Comparison of ENCODE assay signal across 2 cellular contexts in the genomic region with DNA sequence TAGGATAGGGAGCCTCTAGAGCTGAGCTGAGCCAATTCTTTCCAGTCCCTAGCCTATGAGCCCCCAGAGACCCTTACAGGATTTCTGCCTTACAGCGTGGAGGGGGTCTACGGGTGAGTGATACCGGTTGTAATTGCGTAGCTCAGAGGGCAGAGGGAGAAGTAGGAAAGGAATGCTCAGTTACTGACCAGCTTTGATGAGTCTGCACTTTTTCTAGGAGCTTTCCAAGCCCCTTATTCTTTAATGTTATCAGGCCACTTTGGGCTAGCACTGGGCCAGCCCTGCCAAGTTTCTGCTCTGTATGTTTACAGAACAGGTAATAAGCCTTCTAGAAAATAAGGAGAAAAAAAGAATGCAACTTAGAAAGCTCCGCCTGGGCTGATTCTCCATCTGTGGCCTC.
TF ChIP-seq lines count a peak whose summit lies in the region.

No MANE protein-coding gene starts in this region.

TF ChIP-seq in IMR-90, 13 proteins besides CTCF, POLR2A, EP300 and RAD21:
- TF ChIP-seq MAFK (IDR thresholded peaks at IDR 0.05; ENCODE audit: low read depth, low read length): peak; percentile 44; the same call in 1 of the 2 replicates

TF ChIP-seq in HepG2, 621 proteins besides CTCF, POLR2A, EP300 and RAD21:
- 0 out of 2 replicates have a peak, but pooled peaks have one; percentile 17 for TF ChIP-seq MAFF (IDR thresholded peaks at IDR 0.05; ENCODE audit: low read depth, low read length)
- TF ChIP-seq MAFK (conservative IDR thresholded peaks at IDR 0.05 in 1 of 2, IDR thresholded peaks at IDR 0.05 in 1 of 2; ENCODE audit: low read length in 2 of 2): peak; percentile 28 to 61; a peak in 3 of 4 replicates
